36 cellular contexts compared by ENCODE assay signal in genomic region chr15:27790270-27790669, GRCh38.
DNase-seq lines count a peak whose midpoint lies in the region; ATAC-seq, FAIRE-seq and TF ChIP-seq lines count a peak whose summit lies in the region.
"Had no signal": no experiment of that assay in that cellular context is flagged by ENCODE, and none has a peak within 500 bp of the region (broad histone marks: within the 10 kb centered on the region; RNA-seq: fewer than 3 reads in every experiment).

No MANE protein-coding gene starts in this region.

- CTCF ChIA-PET in HepG2 (lab: Yijun Ruan, JAX; ENCODE audit: low intra/inter-chr PET ratio, low total read pairs) = no interaction called here
- CTCF ChIA-PET in A549 (lab: Yijun Ruan, JAX) = no interaction called here
- CTCF ChIA-PET in IMR-90 (lab: Yijun Ruan, JAX) = interaction anchor here (0.6 kb wide), 1 partner anchor 9 kb away, joined by 11 read pairs; no protein-coding TSS in a partner anchor
- CTCF ChIA-PET in K562 (lab: Yijun Ruan, JAX; ENCODE audit: low intra/inter-chr PET ratio) = no interaction called here

- H4K91ac ChIP-seq in IMR-90 (ENCODE audit: insufficient read depth, low read depth, low read length) = no peak overlapping the region

- H3K56ac ChIP-seq in IMR-90 (ENCODE audit: extremely low read depth, insufficient read depth, low read length) = no peak overlapping the region

- 3% methylated on average over 1 of the region's 1 CpG for WGBS in HepG2 (ENCODE audit: low lambda C conversion rate)
- 9% methylated on average over 1 of the region's 1 CpG for WGBS in right lobe of liver (ENCODE audit: insufficient coverage, low coverage, low lambda C conversion rate, missing lambda C conversion rate)
- 2% methylated on average over 1 of the region's 1 CpG for WGBS in A549 (ENCODE audit: missing lambda C conversion rate)
- WGBS in IMR-90 (ENCODE audit: extremely low coverage in 2 of 2, insufficient read length in 1 of 2), 2 experiments = no CpG with 5 or more reads among the region's 1 CpG
- WGBS in K562 (ENCODE audit: insufficient coverage, low coverage, missing lambda C conversion rate) = 0% methylated on average over 1 of the region's 1 CpG

- no peak for TF ChIP-seq EP300 in HepG2 (IDR thresholded peaks at IDR 0.05; ENCODE audit: low read depth in 2 of 2, low read length in 2 of 2)
- TF ChIP-seq EP300 in HepG2 (CRISPR knock-in tag; IDR thresholded peaks at IDR 0.05; ENCODE audit: borderline replicate concordance) = no peak
- no peak for TF ChIP-seq EP300 in A549 (IDR thresholded peaks at IDR 0.05)
- TF ChIP-seq EP300 in K562 (IDR thresholded peaks at IDR 0.05; ENCODE audit: low read length) = no peak

- no peaks in the 10 kb centered on the region for H3K4me1 Mint-ChIP-seq in activated T-helper 2 cell treated with anti-CD3 and anti-CD28 coated beads, Interferon-gamma antibody, Interleukin-2, Interleukin-4, amounts not matched to agents 10 μg/mL and 5 μg/mL and 100 μg/mL, durations not matched to agents 14 hours and 24 hours and 36 hours (ENCODE audit: low read depth)
- H3K4me1 Mint-ChIP-seq: B cell; CD14-positive monocyte; CD4-positive, alpha-beta memory T cell; CD4-positive, CD25-positive, alpha-beta regulatory T cell; CD8-positive, alpha-beta memory T cell had no signal

- no peak for DNase-seq in HepG2 (ENCODE audit: low spot score)
- no peak for DNase-seq in right lobe of liver
- DNase-seq in A549 (ENCODE audit: low read depth in 1 of 2, low spot score in 1 of 2) = no peak
- DNase-seq in IMR-90 = no peak
- DNase-seq in K562 (ENCODE audit: extremely low read depth in 1 of 4, low spot score in 3 of 4) = no peak
- DNase-seq in activated T-helper 2 cell treated with anti-CD3 and anti-CD28 coated beads, Interferon-gamma antibody, Interleukin-2, Interleukin-4, amounts not matched to agents 10 μg/mL and 5 μg/mL and 100 μg/mL, durations not matched to agents 14 hours and 24 hours and 36 hours (ENCODE audit: low spot score) = no peak
- DNase-seq in DMS 273 (lab: John Stamatoyannopoulos, UW; ENCODE audit: unreplicated experiment) = no peak
- no peak for DNase-seq in HTR-8/SVneo (ENCODE audit: insufficient read length, low spot score)
- DNase-seq: 8988T; ACHN; AML-193; BE2C; C1 segment of cervical spinal cord; Caco-2; Calu3; CD4-positive, alpha-beta memory T cell; CD4-positive, alpha-beta T cell; CD4-positive, CD25-positive, alpha-beta regulatory T cell; CD8-positive, alpha-beta memory T cell; CD8-positive, alpha-beta T cell; COR-L47; DMS 273 treated with DMSO at 0.1 percent for 48 hours; DMS153; DMS53; DMS79; DMS79 treated with DMSO at 0.1 percent for 48 hours; DND-41; EL had no signal

- peaks cover 7% of the 10 kb centered on the region for H3K9me3 Mint-ChIP-seq in activated T-helper 2 cell treated with anti-CD3 and anti-CD28 coated beads, Interferon-gamma antibody, Interleukin-2, Interleukin-4, amounts not matched to agents 10 μg/mL and 5 μg/mL and 100 μg/mL, durations not matched to agents 14 hours and 24 hours and 36 hours
- H3K9me3 Mint-ChIP-seq: CD4-positive, alpha-beta T cell; CD8-positive, alpha-beta T cell had no signal

- H3K9ac ChIP-seq in HepG2 (ENCODE audit: insufficient read depth, low read depth, low read length) (no peak overlapping the region), IMR-90 (ENCODE audit: low read depth, low read length) (no peak overlapping the region), K562 (ENCODE audit: insufficient read depth in 1 of 2, low read depth in 2 of 2, low read length in 2 of 2) (no peak overlapping the region)
- H3K9ac ChIP-seq: BLaER1; BLaER1 treated with 17β-estradiol and CSF1 and Interleukin-3, amounts not matched to agents 10 nM and 100 nM had no signal

- no peak overlapping the region for H3K4me3 Mint-ChIP-seq in activated T-helper 2 cell treated with anti-CD3 and anti-CD28 coated beads, Interferon-gamma antibody, Interleukin-2, Interleukin-4, amounts not matched to agents 10 μg/mL and 5 μg/mL and 100 μg/mL, durations not matched to agents 14 hours and 24 hours and 36 hours (ENCODE audit: low read depth)
- H3K4me3 Mint-ChIP-seq: B cell; CD14-positive monocyte; CD4-positive, alpha-beta memory T cell; CD4-positive, alpha-beta T cell; CD4-positive, CD25-positive, alpha-beta regulatory T cell; CD8-positive, alpha-beta memory T cell; CD8-positive, alpha-beta T cell had no signal

- H4K5ac ChIP-seq in IMR-90 (ENCODE audit: low read depth, low read length) = no peak overlapping the region

- H2AK5ac ChIP-seq in IMR-90 (ENCODE audit: low read depth, low read length) = no peak overlapping the region

- no peak for TF ChIP-seq CTCF in HepG2 (CRISPR knock-in tag; IDR thresholded peaks at IDR 0.05)
- no peak for TF ChIP-seq CTCF in right lobe of liver (IDR thresholded peaks at IDR 0.05)
- no peak for TF ChIP-seq CTCF in A549 (IDR thresholded peaks at IDR 0.05)
- no peak for TF ChIP-seq CTCF in IMR-90 (conservative IDR thresholded peaks at IDR 0.05; ENCODE audit: low read depth, low read length)
- no peak for TF ChIP-seq CTCF in K562 (IDR thresholded peaks at IDR 0.05 in 2 of 3, conservative IDR thresholded peaks at IDR 0.05 in 1 of 3; ENCODE audit: insufficient read depth in 2 of 3, low read depth in 1 of 3, low read length in 3 of 3)

- TF ChIP-seq POLR2A in HepG2 (IDR thresholded peaks at IDR 0.05; ENCODE audit: insufficient read depth in 1 of 2, low read depth in 2 of 2, low read length in 2 of 2) (no peak), right lobe of liver (IDR thresholded peaks at IDR 0.05) (no peak), A549 (IDR thresholded peaks at IDR 0.05; ENCODE audit: low read length) (no peak), IMR-90 (IDR thresholded peaks at IDR 0.05; ENCODE audit: low read depth, low read length) (no peak), K562 (conservative IDR thresholded peaks at IDR 0.05) (no peak)

- in situ Hi-C loops in HepG2 (cut with HindIII; ENCODE audit: extremely low pct_ligation_motif_present, low pct_unique_long_range_greater_than_20kb) (no loop called here), IMR-90 (cut with MboI; ENCODE audit: low sequenced_read_pairs) (no loop called here), K562 (cut with MboI) (no loop called here)

- H3K18ac ChIP-seq in IMR-90 (ENCODE audit: low read depth, low read length) = no peak overlapping the region

- ATAC-seq in HepG2 (no peak), right lobe of liver (no peak), A549 (no peak), IMR-90 (ENCODE audit: low read depth) (no peak), K562 (no peak)
- ATAC-seq: CD8-positive, alpha-beta T cell had no signal

- H3K4me1 ChIP-seq in HepG2 (ENCODE audit: insufficient read depth, low read length) (no peaks in the 10 kb centered on the region), right lobe of liver (no peaks in the 10 kb centered on the region), A549 (no peaks in the 10 kb centered on the region), IMR-90 (ENCODE audit: control insufficient read depth, insufficient read depth, low read length) (no peaks in the 10 kb centered on the region), K562 (replicated peaks in 1 of 2; ENCODE audit: control insufficient read depth in 2 of 2, insufficient read depth in 2 of 2, low read length in 2 of 2) (no peaks in the 10 kb centered on the region)
- H3K4me1 ChIP-seq: BE2C; BLaER1; BLaER1 treated with 17β-estradiol and CSF1 and Interleukin-3, amounts not matched to agents 10 nM and 100 nM; Caco-2 had no signal

- no TSS peak for BruUV-seq in HepG2 (replicated peaks; lab: Mats Ljungman, UMichigan)
- BruUV-seq in IMR-90 (replicated peaks; lab: Mats Ljungman, UMichigan) = no TSS peak
- no TSS peak for BruUV-seq in K562 (replicated peaks; lab: Mats Ljungman, UMichigan)

- H3K27ac ChIP-seq in HepG2 (ENCODE audit: extremely low read length, insufficient read depth, low read length) (no peak overlapping the region), right lobe of liver (no peak overlapping the region), A549 (no peak overlapping the region), IMR-90 (ENCODE audit: insufficient read depth, low read length) (no peak overlapping the region), K562 (ENCODE audit: extremely low read depth, low read depth, low read length) (no peak overlapping the region)
- H3K27ac ChIP-seq: 22Rv1; BLaER1; BLaER1 treated with 17β-estradiol and CSF1 and Interleukin-3, amounts not matched to agents 10 nM and 100 nM; C4-2B had no signal

- H4K20me1 ChIP-seq in HepG2 (ENCODE audit: insufficient read depth, low read length) = no peaks in the 10 kb centered on the region
- no peaks in the 10 kb centered on the region for H4K20me1 ChIP-seq in IMR-90 (ENCODE audit: insufficient read depth, low read length)
- no peaks in the 10 kb centered on the region for H4K20me1 ChIP-seq in K562 (replicated peaks; ENCODE audit: control insufficient read depth, insufficient read depth, low read length)
- H4K20me1 ChIP-seq: BLaER1; BLaER1 treated with 17β-estradiol and CSF1 and Interleukin-3, amounts not matched to agents 10 nM and 100 nM had no signal

- peaks cover 0 to 11% of the 10 kb centered on the region in 2 experiments; a peak in 1 of 5 replicates for H3K27me3 ChIP-seq in HepG2 (ENCODE audit: control insufficient read depth in 1 of 2, insufficient read depth in 2 of 2, low read length in 2 of 2)
- no peaks in the 10 kb centered on the region for H3K27me3 ChIP-seq in right lobe of liver
- H3K27me3 ChIP-seq in IMR-90 (ENCODE audit: control insufficient read depth, insufficient read depth, low read length) = no peaks in the 10 kb centered on the region
- H3K27me3 ChIP-seq in K562 (ENCODE audit: control insufficient read depth in 2 of 2, insufficient read depth in 2 of 2, low read length in 2 of 2) = peaks cover 0 to 12% of the 10 kb centered on the region in 2 experiments; a peak in 3 of 5 replicates
- H3K27me3 ChIP-seq: BE2C; BLaER1; BLaER1 treated with 17β-estradiol and CSF1 and Interleukin-3, amounts not matched to agents 10 nM and 100 nM had no signal

- no peak overlapping the region for H4K8ac ChIP-seq in IMR-90 (ENCODE audit: low read depth in 2 of 2, low read length in 2 of 2)

- H2BK15ac ChIP-seq in IMR-90 (ENCODE audit: low read depth, low read length) = no peak overlapping the region

- H3K4ac ChIP-seq in IMR-90 (ENCODE audit: low read depth, low read length) = no peak overlapping the region

- H3K36me3 ChIP-seq in HepG2 (replicated peaks in 1 of 2; ENCODE audit: control insufficient read depth in 1 of 2, insufficient read depth in 2 of 2, low read length in 2 of 2) (no peaks in the 10 kb centered on the region), right lobe of liver (no peaks in the 10 kb centered on the region), IMR-90 (ENCODE audit: control insufficient read depth, insufficient read depth, low read length) (no peaks in the 10 kb centered on the region), K562 (ENCODE audit: control insufficient read depth, insufficient read depth, low read length) (no peaks in the 10 kb centered on the region)
- H3K36me3 ChIP-seq: BE2C; BLaER1; BLaER1 treated with 17β-estradiol and CSF1 and Interleukin-3, amounts not matched to agents 10 nM and 100 nM had no signal

- H3K14ac ChIP-seq in IMR-90 (replicated peaks; ENCODE audit: low read depth, low read length) = no peak overlapping the region

- no peak overlapping the region for H2AFZ ChIP-seq in HepG2 (ENCODE audit: low read length)
- no peak overlapping the region for H2AFZ ChIP-seq in IMR-90 (replicated peaks; ENCODE audit: low read length, poor library complexity)
- no peak overlapping the region for H2AFZ ChIP-seq in K562 (ENCODE audit: low read depth, low read length)

- H3K36me3 Mint-ChIP-seq in activated T-helper 2 cell treated with anti-CD3 and anti-CD28 coated beads, Interferon-gamma antibody, Interleukin-2, Interleukin-4, amounts not matched to agents 10 μg/mL and 5 μg/mL and 100 μg/mL, durations not matched to agents 14 hours and 24 hours and 36 hours (ENCODE audit: low read depth) = no peaks in the 10 kb centered on the region
- H3K36me3 Mint-ChIP-seq: CD14-positive monocyte; CD4-positive, alpha-beta memory T cell; CD4-positive, CD25-positive, alpha-beta regulatory T cell; CD8-positive, alpha-beta memory T cell; CD8-positive, alpha-beta T cell had no signal

- H3K79me2 ChIP-seq in HepG2 (ENCODE audit: insufficient read depth, low read length) (no peaks in the 10 kb centered on the region), K562 (ENCODE audit: control insufficient read depth, insufficient read depth, low read length) (no peaks in the 10 kb centered on the region)

- H2BK120ac ChIP-seq in IMR-90 (ENCODE audit: low read depth, low read length) = no peak overlapping the region

- H3K9me3 ChIP-seq in HepG2 (ENCODE audit: low read length) (no peaks in the 10 kb centered on the region), right lobe of liver (no peaks in the 10 kb centered on the region), A549 (no peaks in the 10 kb centered on the region), IMR-90 (ENCODE audit: control insufficient read depth, insufficient read depth, low read length) (peaks cover 16% of the 10 kb centered on the region), K562 (replicated peaks; ENCODE audit: control insufficient read depth, insufficient read depth, low read depth, low read length) (no peaks in the 10 kb centered on the region)
- H3K9me3 ChIP-seq: BE2C; BLaER1; BLaER1 treated with 17β-estradiol and CSF1 and Interleukin-3, amounts not matched to agents 10 nM and 100 nM; Caco-2 had no signal

- H3K4me2 ChIP-seq in HepG2 (ENCODE audit: low read depth, low read length) (no peak overlapping the region), A549 (no peak overlapping the region), IMR-90 (ENCODE audit: low read depth, low read length) (no peak overlapping the region), K562 (ENCODE audit: insufficient read depth, low read length) (no peak overlapping the region)
- H3K4me2 ChIP-seq: BLaER1; BLaER1 treated with 17β-estradiol and CSF1 and Interleukin-3, amounts not matched to agents 10 nM and 100 nM had no signal

- no peak for FAIRE-seq in HepG2 (lab: Jason Lieb, UNC)
- FAIRE-seq in A549 (lab: Jason Lieb, UNC) = no peak
- FAIRE-seq in K562 (lab: Jason Lieb, UNC) = no peak
- no peak for FAIRE-seq in HTR-8/SVneo (lab: Jason Lieb, UNC)
- FAIRE-seq: A204.1, D721Med had no signal

- H3K9me1 ChIP-seq in IMR-90 (ENCODE audit: insufficient read depth, low read length) (no peaks in the 10 kb centered on the region), K562 (ENCODE audit: control insufficient read depth, insufficient read depth, low read length) (no peaks in the 10 kb centered on the region)

- H2AK9ac ChIP-seq in IMR-90 (replicated peaks; ENCODE audit: low read depth, low read length, poor library complexity) = no peak overlapping the region

- H2BK5ac ChIP-seq in IMR-90 (ENCODE audit: low read depth, low read length, poor library complexity, severe bottlenecking) = no peak overlapping the region

- POLR2A ChIA-PET in HepG2 (lab: Yijun Ruan, JAX) (no interaction called here), A549 (lab: Yijun Ruan, JAX) (no interaction called here), IMR-90 (lab: Charles Lee; ENCODE audit: unreplicated experiment) (no interaction called here), K562 (lab: Yijun Ruan, JAX) (no interaction called here)

- H3K23ac ChIP-seq in IMR-90 (ENCODE audit: low read depth, low read length) = no peak overlapping the region

- intact Hi-C loops in HepG2 (cut with micrococcal nuclease; ENCODE audit: unreplicated experiment) = no loop called here
- intact Hi-C loops in right lobe of liver (cut with DNase I) = no loop called here
- intact Hi-C loops in IMR-90 (cut with micrococcal nuclease) = no loop called here
- intact Hi-C loops in K562 (cut with micrococcal nuclease) = no loop called here
- intact Hi-C loops in activated T-helper 2 cell treated with anti-CD3 and anti-CD28 coated beads, Interferon-gamma antibody, Interleukin-2, Interleukin-4, amounts not matched to agents 10 μg/mL and 5 μg/mL and 100 μg/mL, durations not matched to agents 14 hours and 24 hours and 36 hours (cut with micrococcal nuclease) = no loop called here

- H2BK20ac ChIP-seq in IMR-90 (ENCODE audit: low read depth, low read length) = no peak overlapping the region

- H3K79me1 ChIP-seq in IMR-90 (ENCODE audit: low read depth in 1 of 2, low read length in 2 of 2) = no peaks in the 10 kb centered on the region

- TF ChIP-seq RAD21 in HepG2 (CRISPR knock-in tag; IDR thresholded peaks at IDR 0.05) (no peak), A549 (conservative IDR thresholded peaks at IDR 0.05 in 1 of 2, IDR thresholded peaks at IDR 0.05 in 1 of 2) (no peak), IMR-90 (IDR thresholded peaks at IDR 0.05; ENCODE audit: low read length) (no peak), K562 (CRISPR knock-in tag; conservative IDR thresholded peaks at IDR 0.05 in 1 of 2, IDR thresholded peaks at IDR 0.05 in 1 of 2) (no peak)

- dilution Hi-C loops in IMR-90 (cut with HindIII; ENCODE audit: low sequenced_read_pairs, unreplicated experiment) = no loop called here

- H3K4me3 ChIP-seq in HepG2 (replicated peaks in 1 of 3; ENCODE audit: insufficient read depth in 1 of 3, low read depth in 2 of 3, low read length in 3 of 3) = no peak overlapping the region
- H3K4me3 ChIP-seq in right lobe of liver = no peak overlapping the region
- no peak overlapping the region for H3K4me3 ChIP-seq in A549
- no peak overlapping the region for H3K4me3 ChIP-seq in IMR-90 (ENCODE audit: insufficient read depth, low read depth, low read length)
- no peak overlapping the region for H3K4me3 ChIP-seq in K562
- H3K4me3 ChIP-seq: BLaER1; BLaER1 treated with 17β-estradiol and CSF1 and Interleukin-3, amounts not matched to agents 10 nM and 100 nM had no signal

- no peak overlapping the region for H3K27ac Mint-ChIP-seq in activated T-helper 2 cell treated with anti-CD3 and anti-CD28 coated beads, Interferon-gamma antibody, Interleukin-2, Interleukin-4, amounts not matched to agents 10 μg/mL and 5 μg/mL and 100 μg/mL, durations not matched to agents 14 hours and 24 hours and 36 hours
- H3K27ac Mint-ChIP-seq: B cell; CD14-positive monocyte; CD4-positive, alpha-beta memory T cell; CD4-positive, alpha-beta T cell; CD4-positive, CD25-positive, alpha-beta regulatory T cell; CD8-positive, alpha-beta memory T cell; CD8-positive, alpha-beta T cell had no signal

- H3K27me3 Mint-ChIP-seq in activated T-helper 2 cell treated with anti-CD3 and anti-CD28 coated beads, Interferon-gamma antibody, Interleukin-2, Interleukin-4, amounts not matched to agents 10 μg/mL and 5 μg/mL and 100 μg/mL, durations not matched to agents 14 hours and 24 hours and 36 hours (ENCODE audit: low read depth) = no peaks in the 10 kb centered on the region
- H3K27me3 Mint-ChIP-seq: B cell; CD4-positive, alpha-beta memory T cell; CD4-positive, alpha-beta T cell; CD4-positive, CD25-positive, alpha-beta regulatory T cell; CD8-positive, alpha-beta memory T cell had no signal

Comparison
In these comparisons a context has a peak if more than half of its experiments do, and no peak if none do; other contexts are left out.
1. Of the 241 proteins assayed by ChIP-seq in both HepG2 and K562: peak only in HepG2: none; only in K562: MAFG; in both: MAFF and MAFK; in neither: 238.